ENCODE assay signal across 8 cellular contexts in the genomic region with DNA sequence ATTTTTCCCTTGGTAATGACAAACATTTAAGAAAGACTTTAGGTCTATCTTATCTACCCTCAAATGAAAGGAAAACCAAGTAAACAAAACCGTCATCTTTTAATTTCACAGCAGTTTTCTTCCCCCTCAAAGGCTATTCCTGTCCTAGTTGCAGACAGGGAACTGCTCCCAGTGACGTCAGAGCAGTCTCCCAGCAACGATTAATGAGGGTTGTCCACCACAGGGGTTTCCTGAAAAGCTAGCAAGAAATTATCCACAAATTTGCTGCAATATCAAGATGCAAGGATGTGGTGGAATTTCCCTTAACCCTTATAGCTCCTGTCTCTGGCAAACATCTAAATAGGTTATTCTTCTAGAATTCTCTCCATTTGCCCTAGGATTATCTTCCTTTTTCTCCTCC.
DNase-seq lines count a peak whose midpoint lies in the region; ATAC-seq and TF ChIP-seq lines count a peak whose summit lies in the region.

No MANE protein-coding gene starts in this region.

- CTCF ChIA-PET in OCI-LY7 (lab: Charles Lee; ENCODE audit: unreplicated experiment), result no interaction called here

- H3K36me3 Mint-ChIP-seq in activated T-helper 17 cell treated with anti-CD3 and anti-CD28 coated beads, Interleukin-2, amount 50 U/mL, for 72 hours (ENCODE audit: low read depth), result peaks cover 38% of the 10 kb centered on the region

- peaks cover 13% of the 10 kb centered on the region for H3K4me1 Mint-ChIP-seq in activated T-helper 17 cell treated with anti-CD3 and anti-CD28 coated beads, Interleukin-2, amount 50 U/mL, for 72 hours

- H3K4me3 Mint-ChIP-seq in activated T-helper 17 cell treated with anti-CD3 and anti-CD28 coated beads, Interleukin-2, amount 50 U/mL, for 72 hours, result no peak overlapping the region

- no peak overlapping the region for H2AFZ ChIP-seq in OCI-LY7 (ENCODE audit: low read length)

- no peaks in the 10 kb centered on the region for H3K27me3 Mint-ChIP-seq in activated T-helper 17 cell treated with anti-CD3 and anti-CD28 coated beads, Interleukin-2, amount 50 U/mL, for 72 hours

- peak in 10 of 14 donors; percentile 2 to 63 (median 11) for DNase-seq in C1 segment of cervical spinal cord (lab: John Stamatoyannopoulos, UW)
- no peak for DNase-seq in OCI-LY7 (ENCODE audit: low spot score)
- peak; percentile 45 for DNase-seq in foreskin melanocyte
- DNase-seq in omental fat pad (ENCODE audit: low spot score), result no peak
- DNase-seq in COR-L47 (lab: John Stamatoyannopoulos, UW), result no peak
- no peak for DNase-seq in effector CD8-positive, alpha-beta T cell (lab: John Stamatoyannopoulos, UW)

- H3K36me3 ChIP-seq in OCI-LY7 (ENCODE audit: insufficient read depth, low read length), result no peaks in the 10 kb centered on the region

- TF ChIP-seq CTCF in OCI-LY7 (conservative IDR thresholded peaks at IDR 0.05; ENCODE audit: low read length), result no peak
- TF ChIP-seq CTCF in omental fat pad (IDR thresholded peaks at IDR 0.05), result no peak

- no peak overlapping the region for H3K4me3 ChIP-seq in OCI-LY7 (ENCODE audit: low read depth, low read length, poor library complexity, severe bottlenecking)

- no peaks in the 10 kb centered on the region for H3K9me3 ChIP-seq in OCI-LY7 (ENCODE audit: low read length)

- no peaks in the 10 kb centered on the region for H3K9me3 Mint-ChIP-seq in activated T-helper 17 cell treated with anti-CD3 and anti-CD28 coated beads, Interleukin-2, amount 50 U/mL, for 72 hours

- H3K4me2 ChIP-seq in OCI-LY7 (ENCODE audit: low read length), result no peak overlapping the region

- H3K9me2 ChIP-seq in OCI-LY7 (ENCODE audit: insufficient read depth, low read length), result no peaks in the 10 kb centered on the region

- no peak overlapping the region for H3K27ac ChIP-seq in OCI-LY7 (ENCODE audit: low read depth, low read length, poor library complexity, severe bottlenecking)

- ATAC-seq in omental fat pad (ENCODE audit: low FRiP score) (peak; percentile 66), HG03280 (IDR thresholded peaks at IDR 0.05; ENCODE audit: unreplicated experiment) (no peak)
- no peak for ATAC-seq in activated T-helper 17 cell treated with anti-CD3 and anti-CD28 coated beads, Interleukin-2, amount 50 U/mL, for 72 hours (replicated peaks)

- intact Hi-C loops in OCI-LY7 (cut with micrococcal nuclease; ENCODE audit: unreplicated experiment), result no loop called here

- no peaks in the 10 kb centered on the region for H4K20me1 ChIP-seq in OCI-LY7 (ENCODE audit: insufficient read depth, low read length)

- no peaks in the 10 kb centered on the region for H3K4me1 ChIP-seq in OCI-LY7 (ENCODE audit: insufficient read depth, low read length, poor library complexity, severe bottlenecking)

- H3K79me2 ChIP-seq in OCI-LY7 (ENCODE audit: insufficient read depth, low read depth, low read length), result no peaks in the 10 kb centered on the region

- no peak overlapping the region for H3K27ac Mint-ChIP-seq in activated T-helper 17 cell treated with anti-CD3 and anti-CD28 coated beads, Interleukin-2, amount 50 U/mL, for 72 hours

- BruUV-seq in OCI-LY7 (replicated peaks; lab: Mats Ljungman, UMichigan), result TSS peak; percentile 14

- POLR2A ChIA-PET in OCI-LY7 (lab: Charles Lee), result interaction anchor here (0.6 to 1.4 kb wide), 5 partner anchors 27 to 419 kb away, joined by 3 to 5 read pairs (median 4); a partner anchor contains a TSS

Comparison
In these comparisons a context has a peak if more than half of its experiments do, and no peak if none do; other contexts are left out.
1. DNase-seq: peak in C1 segment of cervical spinal cord (10 of 14) and foreskin melanocyte (single experiment); none in OCI-LY7 (single experiment), omental fat pad (single experiment), COR-L47 (single experiment) and effector CD8-positive, alpha-beta T cell (single experiment).